In genomic region chr2:201971516-201972228, GRCh38 we compare ENCODE assay signal across 1 cellular context.
TF ChIP-seq lines count a peak whose summit lies in the region.

No MANE protein-coding gene starts in this region.

TF ChIP-seq in SK-N-SH treated with all-trans-retinoic acid at 6 μM for 48 hours, 23 proteins besides CTCF, POLR2A, EP300 and RAD21 (continued from another document):
- TF ChIP-seq TSHZ2 (CRISPR knock-in tag; IDR thresholded peaks at IDR 0.05), result no peak
- no peak for TF ChIP-seq ZFP30 (CRISPR knock-in tag; IDR thresholded peaks at IDR 0.05)
- no peak for TF ChIP-seq CSDC2 (CRISPR knock-in tag; IDR thresholded peaks at IDR 0.05)
- no peak for TF ChIP-seq ISL1 (CRISPR knock-in tag; IDR thresholded peaks at IDR 0.05)
- no peak for TF ChIP-seq RARB (CRISPR knock-in tag; IDR thresholded peaks at IDR 0.05)
- TF ChIP-seq ZNF70 (CRISPR knock-in tag; IDR thresholded peaks at IDR 0.05), result no peak
- no peak for TF ChIP-seq SNAI2 (CRISPR knock-in tag; IDR thresholded peaks at IDR 0.05)
- TF ChIP-seq BACH2 (CRISPR knock-in tag; IDR thresholded peaks at IDR 0.05; ENCODE audit: borderline replicate concordance), result no peak
- TF ChIP-seq CREB5 (CRISPR knock-in tag; IDR thresholded peaks at IDR 0.05; ENCODE audit: low read depth), result no peak
- TF ChIP-seq ZC3H10 (CRISPR knock-in tag; IDR thresholded peaks at IDR 0.05), result no peak
- no peak for TF ChIP-seq ESRRG (CRISPR knock-in tag; IDR thresholded peaks at IDR 0.05)
TF ChIP-seq in SK-N-SH treated with all-trans-retinoic acid at 6 μM for 48 hours: peak in this region for 0.
